In genomic region chr16:2670027-2670426, GRCh38 we compare ENCODE assay signal across 8 cellular contexts. TPM values are rescaled to one million over a fixed set of nuclear protein-coding genes. Genes with fewer than 3 reads are reported as not detected.
DNase-seq lines count a peak whose midpoint lies in the region; ATAC-seq and TF ChIP-seq lines count a peak whose summit lies in the region.
"Not testable (repeated sequence)": the region's sequence is repeated elsewhere in the genome, so short reads cannot be mapped to it uniquely, and the experiment has no call there.

No MANE protein-coding gene starts in this region.

- not testable (repeated sequence) for H3K4me3 Mint-ChIP-seq in endodermal cell

- H3K9me3 ChIP-seq in endodermal cell (ENCODE audit: control insufficient read depth, low read length); left lung; skeletal muscle satellite cell (replicated peaks; ENCODE audit: low read length); uterus: not testable (repeated sequence)

- TF ChIP-seq POLR2A in uterus (IDR thresholded peaks at IDR 0.05), result not testable (repeated sequence)

- not testable (repeated sequence) for H3K36me3 ChIP-seq in endodermal cell (ENCODE audit: control insufficient read depth, insufficient read depth, low read length); skeletal muscle satellite cell (ENCODE audit: insufficient read depth, low read length); uterus
- H3K36me3 ChIP-seq in left lung, result peaks cover 0 to 43% of the 10 kb centered on the region in 2 donors

- peak overlapping the region; percentile 37 for H3K4me2 ChIP-seq in skeletal muscle satellite cell (ENCODE audit: low read length)

- H3K9me3 Mint-ChIP-seq in endodermal cell, result not testable (repeated sequence)

- not testable (repeated sequence) for H3K4me3 ChIP-seq in endodermal cell (ENCODE audit: low read length); left lung; skeletal muscle satellite cell (ENCODE audit: low read length)
- H3K4me3 ChIP-seq in uterus, result peak overlapping the region in 1 of 2 donors; percentile 18

- H3K27ac ChIP-seq in endodermal cell (ENCODE audit: low read depth, low read length); left lung: not testable (repeated sequence)
- H3K27ac ChIP-seq in uterus, result peak overlapping the region; percentile 57 to 59

- intact Hi-C loops in left lung (cut with DNase I); uterus (cut with DNase I; ENCODE audit: low total_unique reads): not testable (repeated sequence)

- 17% methylated on average over 13 of the region's 14 CpGs; no CpG with 5 or more reads in 1 of the 2 experiments for WGBS in endodermal cell (ENCODE audit: insufficient coverage in 1 of 2, insufficient read length in 1 of 2), 2 experiments

- H3K4me1 ChIP-seq in endodermal cell (ENCODE audit: control insufficient read depth, insufficient read depth, low read length); uterus: not testable (repeated sequence)
- H3K4me1 ChIP-seq in left lung (peaks cover 8 to 37% of the 10 kb centered on the region in 2 donors), skeletal muscle satellite cell (ENCODE audit: control insufficient read depth, insufficient read depth, low read length) (peaks cover 14% of the 10 kb centered on the region)

- peak; percentile 80 for TF ChIP-seq CTCF in endodermal cell (conservative IDR thresholded peaks at IDR 0.05)
- peak; percentile 53 to 71 for TF ChIP-seq CTCF in left lung (IDR thresholded peaks at IDR 0.05)
- TF ChIP-seq CTCF in uterus (IDR thresholded peaks at IDR 0.05), result peak; percentile 64 to 79 (median 74)

- not testable (repeated sequence) for H3K27me3 Mint-ChIP-seq in endodermal cell (ENCODE audit: insufficient read depth)

- not testable (repeated sequence) for H3K27me3 ChIP-seq in endodermal cell (ENCODE audit: control insufficient read depth, insufficient read depth, low read length, poor library complexity, severe bottlenecking); left lung; skeletal muscle satellite cell (ENCODE audit: control insufficient read depth, insufficient read depth, low read length); uterus

- not testable (repeated sequence) for ATAC-seq in left lung

- H3K27ac Mint-ChIP-seq in endodermal cell, result not testable (repeated sequence)

- not testable (repeated sequence) for H3K9ac ChIP-seq in endodermal cell (ENCODE audit: extremely low read depth, low read length, poor library complexity, severe bottlenecking); skeletal muscle satellite cell (ENCODE audit: low read depth, low read length)

- H3K4me1 Mint-ChIP-seq in endodermal cell, result peaks cover 42% of the 10 kb centered on the region

- H3K36me3 Mint-ChIP-seq in endodermal cell (ENCODE audit: low read depth), result not testable (repeated sequence)

- DNase-seq in EL (peak; percentile 55), NCI-H1417 (lab: John Stamatoyannopoulos, UW) (peak in 2 of 3 experiments; percentile 4 to 42), T-helper 22 cell (ENCODE audit: low read depth) (peak; percentile 21), endodermal cell (peak; percentile 87), left lung (peak; percentile 71 to 90), uterus (peak; percentile 76 to 78)
- DNase-seq in activated effector memory CD4-positive, alpha-beta T cell treated with anti-CD3 and anti-CD28 coated beads, Interleukin-2, amount 50 U/mL, for 16 hours, result peak; percentile 86

RNA-seq across cellular contexts. Expression of gene KCTD5, which starts 12.3 kb away (rescaled TPM):
- total RNA-seq in endodermal cell (10 to 100 TPM; 29.8 to 32.6 TPM), left lung (10 to 100 TPM; 21.3 to 28.3 TPM), uterus (10 to 100 TPM in 2 of 4 donors, 1 to 10 TPM in 2; 4.6 to 21.6 (median 12.7) TPM)
- 26.2 TPM for polyA plus RNA-seq in endodermal cell (2013, experiment 1 of 2)
- 27.1 TPM for polyA plus RNA-seq in endodermal cell (2013, experiment 2 of 2)
- total RNA-seq in skeletal muscle satellite cell (2012; rRNA removed), result 21.8 and 23.6 TPM in 2 replicates

RNA-seq across cellular contexts. Expression of gene PRSS27, which starts 50.0 kb away (rescaled TPM):
- total RNA-seq in endodermal cell (1 to 10 TPM; 3.7 to 4.2 TPM), left lung (under 1 TPM; 0.45 to 0.70 TPM), uterus (1 to 10 TPM in 1 of 4 donors, under 1 TPM in 1, not detected in 2; 0.83 to 1.3 TPM)
- 4.2 TPM for polyA plus RNA-seq in endodermal cell (2013, experiment 1 of 2)
- 2.7 TPM for polyA plus RNA-seq in endodermal cell (2013, experiment 2 of 2)
- 0.44 and 0.51 TPM in 2 replicates for total RNA-seq in skeletal muscle satellite cell (2012; rRNA removed)

Comparison
In these comparisons a context has a peak if more than half of its experiments do, and no peak if none do; other contexts are left out.
1. DNase-seq: peak in every context shown above with its lines; median percentile 87 in endodermal cell; 86 in activated effector memory CD4-positive, alpha-beta T cell treated with anti-CD3 and anti-CD28 coated beads, Interleukin-2, amount 50 U/mL, for 16 hours; 80 in left lung; 77 in uterus; 55 in EL; 23 in NCI-H1417; 21 in T-helper 22 cell.